In genomic region chr16:66578596-66579531, GRCh38 we compare ENCODE assay signal across 9 cellular contexts. TPM values are rescaled to one million over a fixed set of nuclear protein-coding genes. Genes with fewer than 3 reads are reported as not detected.
DNase-seq lines count a peak whose midpoint lies in the region; ATAC-seq and TF ChIP-seq lines count a peak whose summit lies in the region.
"Had no signal": no experiment of that assay in that cellular context is flagged by ENCODE, and none has a peak within 500 bp of the region (broad histone marks: within the 10 kb centered on the region; RNA-seq: fewer than 3 reads in every experiment).

TSS of gene CMTM2 (plus strand) at chr16:66579463. CDS start at chr16:66579608, 145 bp downstream.

- DNase-seq in CD8-positive, alpha-beta T cell = peak in 4 of 7 experiments; percentile 15 to 55 (median 22)
- DNase-seq in RWPE1 (ENCODE audit: low spot score) (no peak), esophagus muscularis mucosa (ENCODE audit: extremely low spot score) (peak; percentile 89), prostate gland (ENCODE audit: low spot score) (no peak), NCI-H2081 (lab: John Stamatoyannopoulos, UW) (no peak), GDM1 (lab: John Stamatoyannopoulos, UW) (no peak), Ammon's horn (ENCODE audit: low spot score) (no peak), thyroid gland (no peak)
- DNase-seq: NCI-H1105 treated with DMSO at 0.1 percent for 48 hours had no signal

- H3K4me1 ChIP-seq in CD8-positive, alpha-beta T cell (ENCODE audit: insufficient read depth, low read length) = peaks cover 12% of the 10 kb centered on the region
- H3K4me1 ChIP-seq in esophagus muscularis mucosa (peaks cover 10 to 15% (median 14%) of the 10 kb centered on the region in 4 donors), prostate gland (replicated peaks) (no peaks in the 10 kb centered on the region), thyroid gland (peaks cover 15 to 34% of the 10 kb centered on the region in 2 donors)

- H3K4me3 Mint-ChIP-seq in CD8-positive, alpha-beta T cell = peak within 1 kb of the TSS; percentile 81

- POLR2A ChIA-PET in CD8-positive, alpha-beta T cell (lab: Charles Lee) = interaction anchor here (0.6 to 1.7 kb wide), 6 partner anchors 11 to 29 kb away, joined by 3 to 7 read pairs (median 4); partner anchors contain the start of gene CKLF
- POLR2A ChIA-PET in RWPE1 (lab: Yijun Ruan, JAX; ENCODE audit: low non-redundant PET) = no interaction called here

- H3K27me3 Mint-ChIP-seq in CD8-positive, alpha-beta T cell (ENCODE audit: low read depth) = peaks cover 20% of the 10 kb centered on the region

- no peaks in the 10 kb centered on the region for H3K9me3 ChIP-seq in CD8-positive, alpha-beta T cell (ENCODE audit: low read length)
- H3K9me3 ChIP-seq in esophagus muscularis mucosa (no peaks in the 10 kb centered on the region), prostate gland (no peaks in the 10 kb centered on the region), thyroid gland (no peaks in the 10 kb centered on the region)

- 39% methylated on average over 27 of the region's 78 CpGs for WGBS in esophagus muscularis mucosa
- 24% methylated on average over 74 of the region's 78 CpGs for WGBS in prostate gland
- 40 to 46% methylated on average over 73 to 77 of the region's 78 CpGs for WGBS in thyroid gland, 2 donors

- H3K27me3 ChIP-seq in CD8-positive, alpha-beta T cell (ENCODE audit: insufficient read depth, low read length) = peaks cover 10% of the 10 kb centered on the region
- H3K27me3 ChIP-seq in esophagus muscularis mucosa (peaks cover 0 to 41% (median 8%) of the 10 kb centered on the region in 4 donors), prostate gland (replicated peaks; ENCODE audit: insufficient read depth) (no peaks in the 10 kb centered on the region), thyroid gland (no peaks in the 10 kb centered on the region)

- intact Hi-C loops in CD8-positive, alpha-beta T cell (cut with DNase I, micrococcal nuclease) = no loop called here
- intact Hi-C loops in esophagus muscularis mucosa (cut with DNase I) = no loop called here
- intact Hi-C loops in prostate gland (cut with DNase I) = no loop called here
- intact Hi-C loops in thyroid gland (cut with DNase I) = no loop called here

- H3K4me1 Mint-ChIP-seq in CD8-positive, alpha-beta T cell (ENCODE audit: low read depth) = peaks cover 14% of the 10 kb centered on the region

- H3K9me3 Mint-ChIP-seq in CD8-positive, alpha-beta T cell = no peaks in the 10 kb centered on the region

- H3K36me3 ChIP-seq in CD8-positive, alpha-beta T cell (ENCODE audit: insufficient read depth, low read length) = no peaks in the 10 kb centered on the region
- H3K36me3 ChIP-seq in esophagus muscularis mucosa = no peaks in the 10 kb centered on the region
- H3K36me3 ChIP-seq in prostate gland = no peaks in the 10 kb centered on the region
- no peaks in the 10 kb centered on the region for H3K36me3 ChIP-seq in thyroid gland

- no peak for TF ChIP-seq EP300 in esophagus muscularis mucosa (IDR thresholded peaks at IDR 0.05)

- H3K36me3 Mint-ChIP-seq in CD8-positive, alpha-beta T cell = no peaks in the 10 kb centered on the region

- no peak within 1 kb of the TSS for H3K27ac ChIP-seq in CD8-positive, alpha-beta T cell (ENCODE audit: low read depth, low read length)
- peak within 1 kb of the TSS; percentile 81 for H3K27ac ChIP-seq in RWPE1
- no peak within 1 kb of the TSS for H3K27ac ChIP-seq in esophagus muscularis mucosa (replicated peaks in 1 of 4)
- H3K27ac ChIP-seq in prostate gland = no peak within 1 kb of the TSS
- peak within 1 kb of the TSS in 1 of 3 donors; percentile 57 for H3K27ac ChIP-seq in thyroid gland

- H3K4me3 ChIP-seq in CD8-positive, alpha-beta T cell (ENCODE audit: low read depth, low read length) = peak within 1 kb of the TSS; percentile 40
- H3K4me3 ChIP-seq in esophagus muscularis mucosa (peak within 1 kb of the TSS; percentile 31 to 52 (median 42)), prostate gland (peak within 1 kb of the TSS; percentile 5 to 14), thyroid gland (replicated peaks in 1 of 3) (no peak within 1 kb of the TSS)

- CTCF ChIA-PET in CD8-positive, alpha-beta T cell (lab: Charles Lee) = interaction anchor here (0.6 to 4.0 kb wide), 10 partner anchors 11 to 289 kb away, joined by 3 to 23 read pairs (median 4); partner anchors contain the start of genes CMTM3 and DYNC1LI2
- CTCF ChIA-PET in RWPE1 (lab: Yijun Ruan, JAX) = interaction anchor here (0.6 kb wide), 2 partner anchors 30 to 159 kb away, joined by 3 read pairs; no protein-coding TSS in a partner anchor

- ATAC-seq in CD8-positive, alpha-beta T cell = peak; percentile 49

- TF ChIP-seq CTCF in CD8-positive, alpha-beta T cell (IDR thresholded peaks at IDR 0.05) = no peak
- TF ChIP-seq CTCF in RWPE1 (conservative IDR thresholded peaks at IDR 0.05; ENCODE audit: low read depth) = no peak
- TF ChIP-seq CTCF in esophagus muscularis mucosa (IDR thresholded peaks at IDR 0.05) = no peak
- TF ChIP-seq CTCF in prostate gland (IDR thresholded peaks at IDR 0.05) = no peak
- no peak for TF ChIP-seq CTCF in thyroid gland (IDR thresholded peaks at IDR 0.05)

- no peak for TF ChIP-seq POLR2A in esophagus muscularis mucosa (IDR thresholded peaks at IDR 0.05; ENCODE audit: low read depth)
- TF ChIP-seq POLR2A in prostate gland (IDR thresholded peaks at IDR 0.05) = no peak
- no peak for TF ChIP-seq POLR2A in thyroid gland (IDR thresholded peaks at IDR 0.05)

- no peak within 1 kb of the TSS for H3K27ac Mint-ChIP-seq in CD8-positive, alpha-beta T cell

RNA-seq across cellular contexts. Expression of gene CMTM2, which starts in this region (rescaled TPM):
- not detected for total RNA-seq in CD8-positive, alpha-beta T cell
- total RNA-seq in esophagus muscularis mucosa (1 to 10 TPM in 1 of 4 donors, not detected in 3; 1.8 TPM), prostate gland (10 to 100 TPM in 1 of 2 donors, not detected in 1; 62.9 TPM), thyroid gland (1 to 10 TPM in 1 of 4 donors, under 1 TPM in 1, not detected in 2; 0.67 to 1.1 TPM)

Comparison
In these comparisons a context has a peak if more than half of its experiments do, and no peak if none do; other contexts are left out.
1. Peak in DNase-seq, ATAC-seq and H3K4me3 ChIP-seq in CD8-positive, alpha-beta T cell; RNA of the gene not detected or under 1 TPM.
2. H3K4me3 ChIP-seq: peak in esophagus muscularis mucosa (4 of 4) and prostate gland (2 of 2); none in thyroid gland (0 of 3).